1 cellular context compared by ENCODE assay signal in the genomic region with DNA sequence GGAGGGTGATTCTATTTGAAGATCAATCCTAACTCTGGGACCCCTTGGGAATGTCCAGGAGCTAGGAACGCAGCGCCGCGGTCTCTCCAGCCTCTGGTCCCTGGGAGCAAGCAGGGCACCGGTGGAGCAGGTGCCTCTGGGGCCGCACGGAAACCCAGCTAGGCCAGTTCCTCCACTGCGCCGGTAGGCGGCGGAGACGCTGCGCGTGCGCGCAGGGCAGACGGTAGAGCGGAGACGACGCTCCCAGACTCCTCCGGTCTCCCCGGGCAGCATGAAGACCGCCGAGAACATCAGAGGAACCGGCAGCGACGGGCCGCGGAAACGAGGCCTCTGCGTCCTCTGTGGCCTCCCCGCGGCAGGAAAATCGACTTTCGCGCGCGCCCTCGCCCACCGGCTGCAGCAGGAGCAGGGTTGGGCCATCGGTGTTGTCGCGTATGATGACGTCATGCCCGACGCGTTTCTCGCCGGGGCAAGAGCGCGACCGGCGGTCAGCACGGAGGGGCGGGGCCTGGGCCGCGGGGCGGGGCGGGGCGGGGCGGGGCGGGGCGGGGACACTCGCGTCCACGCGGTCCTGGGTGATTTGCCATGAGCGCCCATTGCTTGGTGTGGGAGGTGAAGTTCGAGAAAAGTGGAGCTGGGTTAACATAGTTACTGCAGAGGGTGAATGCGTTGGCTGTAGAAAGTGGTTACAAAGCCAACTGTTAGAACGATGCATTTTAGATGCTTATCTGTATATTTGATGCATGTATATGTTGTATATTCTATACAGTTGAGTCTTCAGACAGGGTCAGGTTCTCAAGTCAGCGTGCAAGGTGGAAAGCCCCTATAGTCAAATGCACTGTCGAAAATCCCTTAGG.
TF ChIP-seq lines count a peak whose summit lies in the region.

A gene with protein sequence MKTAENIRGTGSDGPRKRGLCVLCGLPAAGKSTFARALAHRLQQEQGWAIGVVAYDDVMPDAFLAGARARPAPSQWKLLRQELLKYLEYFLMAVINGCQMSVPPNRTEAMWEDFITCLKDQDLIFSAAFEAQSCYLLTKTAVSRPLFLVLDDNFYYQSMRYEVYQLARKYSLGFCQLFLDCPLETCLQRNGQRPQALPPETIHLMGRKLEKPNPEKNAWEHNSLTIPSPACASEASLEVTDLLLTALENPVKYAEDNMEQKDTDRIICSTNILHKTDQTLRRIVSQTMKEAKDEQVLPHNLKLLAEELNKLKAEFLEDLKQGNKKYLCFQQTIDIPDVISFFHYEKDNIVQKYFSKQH (plus strand): TSS at position 193 of the 857 bp plus-strand sequence. CDS start 79 bp downstream, at position 272.

TF ChIP-seq in HepG2, 621 proteins besides CTCF, POLR2A, EP300 and RAD21 (continued from another document and continues in another):
- TF ChIP-seq, protein P1, sequence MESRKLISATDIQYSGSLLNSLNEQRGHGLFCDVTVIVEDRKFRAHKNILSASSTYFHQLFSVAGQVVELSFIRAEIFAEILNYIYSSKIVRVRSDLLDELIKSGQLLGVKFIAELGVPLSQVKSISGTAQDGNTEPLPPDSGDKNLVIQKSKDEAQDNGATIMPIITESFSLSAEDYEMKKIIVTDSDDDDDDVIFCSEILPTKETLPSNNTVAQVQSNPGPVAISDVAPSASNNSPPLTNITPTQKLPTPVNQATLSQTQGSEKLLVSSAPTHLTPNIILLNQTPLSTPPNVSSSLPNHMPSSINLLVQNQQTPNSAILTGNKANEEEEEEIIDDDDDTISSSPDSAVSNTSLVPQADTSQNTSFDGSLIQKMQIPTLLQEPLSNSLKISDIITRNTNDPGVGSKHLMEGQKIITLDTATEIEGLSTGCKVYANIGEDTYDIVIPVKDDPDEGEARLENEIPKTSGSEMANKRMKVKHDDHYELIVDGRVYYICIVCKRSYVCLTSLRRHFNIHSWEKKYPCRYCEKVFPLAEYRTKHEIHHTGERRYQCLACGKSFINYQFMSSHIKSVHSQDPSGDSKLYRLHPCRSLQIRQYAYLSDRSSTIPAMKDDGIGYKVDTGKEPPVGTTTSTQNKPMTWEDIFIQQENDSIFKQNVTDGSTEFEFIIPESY (CRISPR knock-in tag; IDR thresholded peaks at IDR 0.05) = 0 out of 2 replicates have a peak, but pooled peaks have one; percentile 6
- TF ChIP-seq MED8 (CRISPR knock-in tag; IDR thresholded peaks at IDR 0.05; ENCODE audit: insufficient replicate concordance) (no peak), NR3C1 (CRISPR knock-in tag; IDR thresholded peaks at IDR 0.05) (no peak), AKAP8 (CRISPR knock-in tag; IDR thresholded peaks at IDR 0.05) (no peak), ZNF562 (CRISPR knock-in tag; IDR thresholded peaks at IDR 0.05; ENCODE audit: borderline replicate concordance) (no peak), SMARCC2 (IDR thresholded peaks at IDR 0.05) (no peak), ZKSCAN8 (CRISPR knock-in tag; IDR thresholded peaks at IDR 0.05; ENCODE audit: borderline replicate concordance) (no peak), ZNF749 (CRISPR knock-in tag; IDR thresholded peaks at IDR 0.05; ENCODE audit: borderline replicate concordance) (no peak), TCF7L2 (IDR thresholded peaks at IDR 0.05; ENCODE audit: low read depth, low read length) (no peak), NCOA5 (CRISPR knock-in tag; IDR thresholded peaks at IDR 0.05) (no peak), TRIM24 (CRISPR knock-in tag; IDR thresholded peaks at IDR 0.05) (no peak), GFI1 (CRISPR knock-in tag; IDR thresholded peaks at IDR 0.05; ENCODE audit: borderline replicate concordance) (no peak; the same call in 1 of the 2 replicates), ZFAT (CRISPR knock-in tag; conservative IDR thresholded peaks at IDR 0.05) (no peak), ZNF329 (CRISPR knock-in tag; IDR thresholded peaks at IDR 0.05; ENCODE audit: low read depth) (no peak; the same call in 1 of the 2 replicates), ZNF891 (CRISPR knock-in tag; IDR thresholded peaks at IDR 0.05) (peak; percentile 73), ZNF766 (CRISPR knock-in tag; IDR thresholded peaks at IDR 0.05; ENCODE audit: borderline replicate concordance) (peak; percentile 83; the same call in 1 of the 2 replicates), RBM22 (optimal IDR thresholded peaks at IDR 0.05; ENCODE audit: low read length) (no peak), KDM1A (CRISPR knock-in tag; IDR thresholded peaks at IDR 0.05) (0 out of 2 replicates have a peak, but pooled peaks have one; percentile 16), BRD4 (CRISPR knock-in tag; IDR thresholded peaks at IDR 0.05) (0 out of 2 replicates have a peak, but pooled peaks have one; percentile 79), PRMT3 (CRISPR knock-in tag; IDR thresholded peaks at IDR 0.05; ENCODE audit: borderline replicate concordance, low read depth) (no peak), GTF3A (CRISPR knock-in tag; conservative IDR thresholded peaks at IDR 0.05) (no peak), GATAD1 (CRISPR knock-in tag; IDR thresholded peaks at IDR 0.05) (peak; percentile 92), U2AF2 (IDR thresholded peaks at IDR 0.05; ENCODE audit: low read depth, low read length) (no peak), KAT7 (CRISPR knock-in tag; IDR thresholded peaks at IDR 0.05; ENCODE audit: borderline replicate concordance) (no peak), ZNF672 (CRISPR knock-in tag; IDR thresholded peaks at IDR 0.05) (no peak)
- TF ChIP-seq, protein P2, sequence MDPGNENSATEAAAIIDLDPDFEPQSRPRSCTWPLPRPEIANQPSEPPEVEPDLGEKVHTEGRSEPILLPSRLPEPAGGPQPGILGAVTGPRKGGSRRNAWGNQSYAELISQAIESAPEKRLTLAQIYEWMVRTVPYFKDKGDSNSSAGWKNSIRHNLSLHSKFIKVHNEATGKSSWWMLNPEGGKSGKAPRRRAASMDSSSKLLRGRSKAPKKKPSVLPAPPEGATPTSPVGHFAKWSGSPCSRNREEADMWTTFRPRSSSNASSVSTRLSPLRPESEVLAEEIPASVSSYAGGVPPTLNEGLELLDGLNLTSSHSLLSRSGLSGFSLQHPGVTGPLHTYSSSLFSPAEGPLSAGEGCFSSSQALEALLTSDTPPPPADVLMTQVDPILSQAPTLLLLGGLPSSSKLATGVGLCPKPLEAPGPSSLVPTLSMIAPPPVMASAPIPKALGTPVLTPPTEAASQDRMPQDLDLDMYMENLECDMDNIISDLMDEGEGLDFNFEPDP (CRISPR knock-in tag; conservative IDR thresholded peaks at IDR 0.05) = no peak
- TF ChIP-seq, protein P3, sequence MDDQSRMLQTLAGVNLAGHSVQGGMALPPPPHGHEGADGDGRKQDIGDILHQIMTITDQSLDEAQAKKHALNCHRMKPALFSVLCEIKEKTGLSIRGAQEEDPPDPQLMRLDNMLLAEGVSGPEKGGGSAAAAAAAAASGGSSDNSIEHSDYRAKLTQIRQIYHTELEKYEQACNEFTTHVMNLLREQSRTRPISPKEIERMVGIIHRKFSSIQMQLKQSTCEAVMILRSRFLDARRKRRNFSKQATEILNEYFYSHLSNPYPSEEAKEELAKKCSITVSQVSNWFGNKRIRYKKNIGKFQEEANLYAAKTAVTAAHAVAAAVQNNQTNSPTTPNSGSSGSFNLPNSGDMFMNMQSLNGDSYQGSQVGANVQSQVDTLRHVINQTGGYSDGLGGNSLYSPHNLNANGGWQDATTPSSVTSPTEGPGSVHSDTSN (CRISPR knock-in tag; IDR thresholded peaks at IDR 0.05; ENCODE audit: borderline replicate concordance) = no peak
- TF ChIP-seq, protein P4, sequence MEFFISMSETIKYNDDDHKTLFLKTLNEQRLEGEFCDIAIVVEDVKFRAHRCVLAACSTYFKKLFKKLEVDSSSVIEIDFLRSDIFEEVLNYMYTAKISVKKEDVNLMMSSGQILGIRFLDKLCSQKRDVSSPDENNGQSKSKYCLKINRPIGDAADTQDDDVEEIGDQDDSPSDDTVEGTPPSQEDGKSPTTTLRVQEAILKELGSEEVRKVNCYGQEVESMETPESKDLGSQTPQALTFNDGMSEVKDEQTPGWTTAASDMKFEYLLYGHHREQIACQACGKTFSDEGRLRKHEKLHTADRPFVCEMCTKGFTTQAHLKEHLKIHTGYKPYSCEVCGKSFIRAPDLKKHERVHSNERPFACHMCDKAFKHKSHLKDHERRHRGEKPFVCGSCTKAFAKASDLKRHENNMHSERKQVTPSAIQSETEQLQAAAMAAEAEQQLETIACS (CRISPR knock-in tag; IDR thresholded peaks at IDR 0.05) = peak; percentile 83
- TF ChIP-seq, protein P5, sequence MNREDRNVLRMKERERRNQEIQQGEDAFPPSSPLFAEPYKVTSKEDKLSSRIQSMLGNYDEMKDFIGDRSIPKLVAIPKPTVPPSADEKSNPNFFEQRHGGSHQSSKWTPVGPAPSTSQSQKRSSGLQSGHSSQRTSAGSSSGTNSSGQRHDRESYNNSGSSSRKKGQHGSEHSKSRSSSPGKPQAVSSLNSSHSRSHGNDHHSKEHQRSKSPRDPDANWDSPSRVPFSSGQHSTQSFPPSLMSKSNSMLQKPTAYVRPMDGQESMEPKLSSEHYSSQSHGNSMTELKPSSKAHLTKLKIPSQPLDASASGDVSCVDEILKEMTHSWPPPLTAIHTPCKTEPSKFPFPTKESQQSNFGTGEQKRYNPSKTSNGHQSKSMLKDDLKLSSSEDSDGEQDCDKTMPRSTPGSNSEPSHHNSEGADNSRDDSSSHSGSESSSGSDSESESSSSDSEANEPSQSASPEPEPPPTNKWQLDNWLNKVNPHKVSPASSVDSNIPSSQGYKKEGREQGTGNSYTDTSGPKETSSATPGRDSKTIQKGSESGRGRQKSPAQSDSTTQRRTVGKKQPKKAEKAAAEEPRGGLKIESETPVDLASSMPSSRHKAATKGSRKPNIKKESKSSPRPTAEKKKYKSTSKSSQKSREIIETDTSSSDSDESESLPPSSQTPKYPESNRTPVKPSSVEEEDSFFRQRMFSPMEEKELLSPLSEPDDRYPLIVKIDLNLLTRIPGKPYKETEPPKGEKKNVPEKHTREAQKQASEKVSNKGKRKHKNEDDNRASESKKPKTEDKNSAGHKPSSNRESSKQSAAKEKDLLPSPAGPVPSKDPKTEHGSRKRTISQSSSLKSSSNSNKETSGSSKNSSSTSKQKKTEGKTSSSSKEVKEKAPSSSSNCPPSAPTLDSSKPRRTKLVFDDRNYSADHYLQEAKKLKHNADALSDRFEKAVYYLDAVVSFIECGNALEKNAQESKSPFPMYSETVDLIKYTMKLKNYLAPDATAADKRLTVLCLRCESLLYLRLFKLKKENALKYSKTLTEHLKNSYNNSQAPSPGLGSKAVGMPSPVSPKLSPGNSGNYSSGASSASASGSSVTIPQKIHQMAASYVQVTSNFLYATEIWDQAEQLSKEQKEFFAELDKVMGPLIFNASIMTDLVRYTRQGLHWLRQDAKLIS (CRISPR knock-in tag; IDR thresholded peaks at IDR 0.05) = no peak
- TF ChIP-seq, protein P6, sequence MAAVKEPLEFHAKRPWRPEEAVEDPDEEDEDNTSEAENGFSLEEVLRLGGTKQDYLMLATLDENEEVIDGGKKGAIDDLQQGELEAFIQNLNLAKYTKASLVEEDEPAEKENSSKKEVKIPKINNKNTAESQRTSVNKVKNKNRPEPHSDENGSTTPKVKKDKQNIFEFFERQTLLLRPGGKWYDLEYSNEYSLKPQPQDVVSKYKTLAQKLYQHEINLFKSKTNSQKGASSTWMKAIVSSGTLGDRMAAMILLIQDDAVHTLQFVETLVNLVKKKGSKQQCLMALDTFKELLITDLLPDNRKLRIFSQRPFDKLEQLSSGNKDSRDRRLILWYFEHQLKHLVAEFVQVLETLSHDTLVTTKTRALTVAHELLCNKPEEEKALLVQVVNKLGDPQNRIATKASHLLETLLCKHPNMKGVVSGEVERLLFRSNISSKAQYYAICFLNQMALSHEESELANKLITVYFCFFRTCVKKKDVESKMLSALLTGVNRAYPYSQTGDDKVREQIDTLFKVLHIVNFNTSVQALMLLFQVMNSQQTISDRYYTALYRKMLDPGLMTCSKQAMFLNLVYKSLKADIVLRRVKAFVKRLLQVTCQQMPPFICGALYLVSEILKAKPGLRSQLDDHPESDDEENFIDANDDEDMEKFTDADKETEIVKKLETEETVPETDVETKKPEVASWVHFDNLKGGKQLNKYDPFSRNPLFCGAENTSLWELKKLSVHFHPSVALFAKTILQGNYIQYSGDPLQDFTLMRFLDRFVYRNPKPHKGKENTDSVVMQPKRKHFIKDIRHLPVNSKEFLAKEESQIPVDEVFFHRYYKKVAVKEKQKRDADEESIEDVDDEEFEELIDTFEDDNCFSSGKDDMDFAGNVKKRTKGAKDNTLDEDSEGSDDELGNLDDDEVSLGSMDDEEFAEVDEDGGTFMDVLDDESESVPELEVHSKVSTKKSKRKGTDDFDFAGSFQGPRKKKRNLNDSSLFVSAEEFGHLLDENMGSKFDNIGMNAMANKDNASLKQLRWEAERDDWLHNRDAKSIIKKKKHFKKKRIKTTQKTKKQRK (IDR thresholded peaks at IDR 0.05; ENCODE audit: low read length) = no peak
- TF ChIP-seq, protein P7, sequence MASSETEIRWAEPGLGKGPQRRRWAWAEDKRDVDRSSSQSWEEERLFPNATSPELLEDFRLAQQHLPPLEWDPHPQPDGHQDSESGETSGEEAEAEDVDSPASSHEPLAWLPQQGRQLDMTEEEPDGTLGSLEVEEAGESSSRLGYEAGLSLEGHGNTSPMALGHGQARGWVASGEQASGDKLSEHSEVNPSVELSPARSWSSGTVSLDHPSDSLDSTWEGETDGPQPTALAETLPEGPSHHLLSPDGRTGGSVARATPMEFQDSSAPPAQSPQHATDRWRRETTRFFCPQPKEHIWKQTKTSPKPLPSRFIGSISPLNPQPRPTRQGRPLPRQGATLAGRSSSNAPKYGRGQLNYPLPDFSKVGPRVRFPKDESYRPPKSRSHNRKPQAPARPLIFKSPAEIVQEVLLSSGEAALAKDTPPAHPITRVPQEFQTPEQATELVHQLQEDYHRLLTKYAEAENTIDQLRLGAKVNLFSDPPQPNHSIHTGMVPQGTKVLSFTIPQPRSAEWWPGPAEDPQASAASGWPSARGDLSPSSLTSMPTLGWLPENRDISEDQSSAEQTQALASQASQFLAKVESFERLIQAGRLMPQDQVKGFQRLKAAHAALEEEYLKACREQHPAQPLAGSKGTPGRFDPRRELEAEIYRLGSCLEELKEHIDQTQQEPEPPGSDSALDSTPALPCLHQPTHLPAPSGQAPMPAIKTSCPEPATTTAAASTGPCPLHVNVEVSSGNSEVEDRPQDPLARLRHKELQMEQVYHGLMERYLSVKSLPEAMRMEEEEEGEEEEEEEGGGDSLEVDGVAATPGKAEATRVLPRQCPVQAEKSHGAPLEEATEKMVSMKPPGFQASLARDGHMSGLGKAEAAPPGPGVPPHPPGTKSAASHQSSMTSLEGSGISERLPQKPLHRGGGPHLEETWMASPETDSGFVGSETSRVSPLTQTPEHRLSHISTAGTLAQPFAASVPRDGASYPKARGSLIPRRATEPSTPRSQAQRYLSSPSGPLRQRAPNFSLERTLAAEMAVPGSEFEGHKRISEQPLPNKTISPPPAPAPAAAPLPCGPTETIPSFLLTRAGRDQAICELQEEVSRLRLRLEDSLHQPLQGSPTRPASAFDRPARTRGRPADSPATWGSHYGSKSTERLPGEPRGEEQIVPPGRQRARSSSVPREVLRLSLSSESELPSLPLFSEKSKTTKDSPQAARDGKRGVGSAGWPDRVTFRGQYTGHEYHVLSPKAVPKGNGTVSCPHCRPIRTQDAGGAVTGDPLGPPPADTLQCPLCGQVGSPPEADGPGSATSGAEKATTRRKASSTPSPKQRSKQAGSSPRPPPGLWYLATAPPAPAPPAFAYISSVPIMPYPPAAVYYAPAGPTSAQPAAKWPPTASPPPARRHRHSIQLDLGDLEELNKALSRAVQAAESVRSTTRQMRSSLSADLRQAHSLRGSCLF (CRISPR knock-in tag; IDR thresholded peaks at IDR 0.05; ENCODE audit: borderline replicate concordance) = peak; percentile 82; the same call in 1 of the 2 replicates
- TF ChIP-seq, protein P8, sequence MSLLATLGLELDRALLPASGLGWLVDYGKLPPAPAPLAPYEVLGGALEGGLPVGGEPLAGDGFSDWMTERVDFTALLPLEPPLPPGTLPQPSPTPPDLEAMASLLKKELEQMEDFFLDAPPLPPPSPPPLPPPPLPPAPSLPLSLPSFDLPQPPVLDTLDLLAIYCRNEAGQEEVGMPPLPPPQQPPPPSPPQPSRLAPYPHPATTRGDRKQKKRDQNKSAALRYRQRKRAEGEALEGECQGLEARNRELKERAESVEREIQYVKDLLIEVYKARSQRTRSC (CRISPR knock-in tag; IDR thresholded peaks at IDR 0.05; ENCODE audit: low read depth) = no peak
